ENCODE assay signal across 10 cellular contexts in genomic region chr14:103121846-103122577, GRCh38. TPM values are rescaled to one million over a fixed set of nuclear protein-coding genes. Genes with fewer than 3 reads are reported as not detected.
DNase-seq lines count a peak whose midpoint lies in the region; ATAC-seq and TF ChIP-seq lines count a peak whose summit lies in the region.
"Had no signal": no experiment of that assay in that cellular context is flagged by ENCODE, and none has a peak within 500 bp of the region (broad histone marks: within the 10 kb centered on the region; RNA-seq: fewer than 3 reads in every experiment).

No MANE protein-coding gene starts in this region.

- H3K27ac ChIP-seq in spleen: peak overlapping the region; percentile 72 to 99 (median 94)
- H3K27ac ChIP-seq: KMS-11 had no signal

- H3K4me3 ChIP-seq in iPS-15b (ENCODE audit: low read depth, low read length) (peak overlapping the region; percentile 46), spleen (peak overlapping the region in 7 of 8 donors; percentile 56 to 77 (median 65))

- CTCF ChIA-PET in activated B cell treated with CpG ODN at 0.5 μM for 24 hours (lab: Charles Lee): no interaction called here

- H3K9me3 ChIP-seq in iPS-15b (ENCODE audit: control insufficient read depth, insufficient read depth, low read length) (no peaks in the 10 kb centered on the region), spleen (no peaks in the 10 kb centered on the region)

- 1 to 5% (median 3%) methylated on average over 17 to 23 of the region's 23 CpGs for WGBS in spleen, 5 donors

- no peaks in the 10 kb centered on the region for H3K36me3 Mint-ChIP-seq in activated B cell treated with CpG ODN at 0.5 μM for 24 hours (ENCODE audit: low read depth)
- H3K36me3 Mint-ChIP-seq in activated T-helper 1 cell treated with anti-CD3 and anti-CD28 coated beads, Interleukin-12 subunit alpha, Interleukin-12 subunit beta, Interleukin-2, Interleukin-4 antibody, amounts not matched to agents 30 ng/mL and 10 ng/mL and 1 ng/mL, durations not matched to agents 14 hours and 24 hours and 36 hours (ENCODE audit: low read depth): no peaks in the 10 kb centered on the region

- H3K27me3 Mint-ChIP-seq in activated B cell treated with CpG ODN at 0.5 μM for 24 hours: peaks cover 24% of the 10 kb centered on the region
- peaks cover 30% of the 10 kb centered on the region for H3K27me3 Mint-ChIP-seq in activated T-helper 1 cell treated with anti-CD3 and anti-CD28 coated beads, Interleukin-12 subunit alpha, Interleukin-12 subunit beta, Interleukin-2, Interleukin-4 antibody, amounts not matched to agents 30 ng/mL and 10 ng/mL and 1 ng/mL, durations not matched to agents 14 hours and 24 hours and 36 hours (ENCODE audit: insufficient read depth)

- peak overlapping the region; percentile 2 for H3K4me3 Mint-ChIP-seq in activated B cell treated with CpG ODN at 0.5 μM for 24 hours
- H3K4me3 Mint-ChIP-seq in activated T-helper 1 cell treated with anti-CD3 and anti-CD28 coated beads, Interleukin-12 subunit alpha, Interleukin-12 subunit beta, Interleukin-2, Interleukin-4 antibody, amounts not matched to agents 30 ng/mL and 10 ng/mL and 1 ng/mL, durations not matched to agents 14 hours and 24 hours and 36 hours: no peak overlapping the region

- no peak overlapping the region for H3K27ac Mint-ChIP-seq in activated B cell treated with CpG ODN at 0.5 μM for 24 hours
- H3K27ac Mint-ChIP-seq in activated T-helper 1 cell treated with anti-CD3 and anti-CD28 coated beads, Interleukin-12 subunit alpha, Interleukin-12 subunit beta, Interleukin-2, Interleukin-4 antibody, amounts not matched to agents 30 ng/mL and 10 ng/mL and 1 ng/mL, durations not matched to agents 14 hours and 24 hours and 36 hours: no peak overlapping the region

- peaks cover 3% of the 10 kb centered on the region for H3K4me1 ChIP-seq in iPS-15b (ENCODE audit: control insufficient read depth, insufficient read depth, low read length)
- peaks cover 39 to 98% (median 82%) of the 10 kb centered on the region in 6 donors for H3K4me1 ChIP-seq in spleen

- no peak for TF ChIP-seq POLR2A in spleen (IDR thresholded peaks at IDR 0.05)

- no peaks in the 10 kb centered on the region for H3K9me3 Mint-ChIP-seq in activated B cell treated with CpG ODN at 0.5 μM for 24 hours
- no peaks in the 10 kb centered on the region for H3K9me3 Mint-ChIP-seq in activated T-helper 1 cell treated with anti-CD3 and anti-CD28 coated beads, Interleukin-12 subunit alpha, Interleukin-12 subunit beta, Interleukin-2, Interleukin-4 antibody, amounts not matched to agents 30 ng/mL and 10 ng/mL and 1 ng/mL, durations not matched to agents 14 hours and 24 hours and 36 hours

- TF ChIP-seq CTCF in GM10266 (IDR thresholded peaks at IDR 0.05; ENCODE audit: control insufficient read depth, insufficient read depth, low read depth, missing control alignments) (no peak), activated B cell treated with CpG ODN at 0.5 μM for 24 hours (IDR thresholded peaks at IDR 0.05) (no peak), spleen (IDR thresholded peaks at IDR 0.05 in 8 of 11, conservative IDR thresholded peaks at IDR 0.05 in 3 of 11) (no peak)

- DNase-seq in GM10266 (ENCODE audit: extremely low spot score): peak; percentile 69
- DNase-seq in NCI-H2107 (lab: John Stamatoyannopoulos, UW): peak; percentile 98
- no peak for DNase-seq in activated B cell treated with CpG ODN at 0.5 μM for 24 hours
- peak; percentile 93 for DNase-seq in spleen
- no peak for DNase-seq in activated T-helper 1 cell treated with anti-CD3 and anti-CD28 coated beads, Interleukin-12 subunit alpha, Interleukin-12 subunit beta, Interleukin-2, Interleukin-4 antibody, amounts not matched to agents 30 ng/mL and 10 ng/mL and 1 ng/mL, durations not matched to agents 14 hours and 24 hours and 36 hours (ENCODE audit: low spot score)
- DNase-seq in LoVo (ENCODE audit: low spot score): no peak
- DNase-seq in activated naive CD4-positive, alpha-beta T cell treated with anti-CD3 and anti-CD28 coated beads, Interleukin-2, amount 50 U/mL, for 16 hours: no peak

- H3K9ac ChIP-seq in iPS-15b (ENCODE audit: low read depth, low read length): no peak overlapping the region

- POLR2A ChIA-PET in activated B cell treated with CpG ODN at 0.5 μM for 24 hours (lab: Charles Lee): no interaction called here

- peak; percentile 32 for ATAC-seq in activated B cell treated with CpG ODN at 0.5 μM for 24 hours (ENCODE audit: low read depth)

- H3K36me3 ChIP-seq in iPS-15b (ENCODE audit: control insufficient read depth, insufficient read depth, low read length) (no peaks in the 10 kb centered on the region), spleen (peaks cover 0 to 15% (median 0%) of the 10 kb centered on the region in 6 donors)

- peaks cover 14% of the 10 kb centered on the region for H3K4me1 Mint-ChIP-seq in activated B cell treated with CpG ODN at 0.5 μM for 24 hours
- no peaks in the 10 kb centered on the region for H3K4me1 Mint-ChIP-seq in activated T-helper 1 cell treated with anti-CD3 and anti-CD28 coated beads, Interleukin-12 subunit alpha, Interleukin-12 subunit beta, Interleukin-2, Interleukin-4 antibody, amounts not matched to agents 30 ng/mL and 10 ng/mL and 1 ng/mL, durations not matched to agents 14 hours and 24 hours and 36 hours (ENCODE audit: low read depth)

- peaks cover 18% of the 10 kb centered on the region for H3K27me3 ChIP-seq in iPS-15b (ENCODE audit: control insufficient read depth, insufficient read depth, low read length)
- H3K27me3 ChIP-seq in spleen (replicated peaks in 1 of 7): peaks cover 0 to 40% (median 18%) of the 10 kb centered on the region in 7 donors

- intact Hi-C loops in activated B cell treated with CpG ODN at 0.5 μM for 24 hours (cut with micrococcal nuclease): loop anchor here (2.0 kb wide), 1 partner anchor 17 kb away; no protein-coding TSS in a partner anchor
- intact Hi-C loops in spleen (cut with DNase I; ENCODE audit: low total_unique reads): no loop called here
- intact Hi-C loops in activated T-helper 1 cell treated with anti-CD3 and anti-CD28 coated beads, Interleukin-12 subunit alpha, Interleukin-12 subunit beta, Interleukin-2, Interleukin-4 antibody, amounts not matched to agents 30 ng/mL and 10 ng/mL and 1 ng/mL, durations not matched to agents 14 hours and 24 hours and 36 hours (cut with micrococcal nuclease): no loop called here

RNA-seq across cellular contexts. Expression of gene TNFAIP2, which starts 1.2 kb away (rescaled TPM):
- 4.1 and 5.2 TPM in 2 replicates for total RNA-seq in activated B cell treated with CpG ODN at 0.5 μM for 24 hours
- 100 to 1,000 TPM; 147 to 297 (median 261) TPM for total RNA-seq in spleen
- 100 to 1,000 TPM in 2 of 3 donors, 10 to 100 TPM in 1; 90.2 to 410 (median 391) TPM for polyA plus RNA-seq in spleen
- 2.3 and 2.4 TPM in 2 replicates for total RNA-seq in activated T-helper 1 cell treated with anti-CD3 and anti-CD28 coated beads, Interleukin-12 subunit alpha, Interleukin-12 subunit beta, Interleukin-2, Interleukin-4 antibody, amounts not matched to agents 30 ng/mL and 10 ng/mL and 1 ng/mL, durations not matched to agents 14 hours and 24 hours and 36 hours

RNA-seq across cellular contexts. Expression of gene EXOC3L4, which starts 27.5 kb away (rescaled TPM):
- total RNA-seq in activated B cell treated with CpG ODN at 0.5 μM for 24 hours: not detected in 2 replicates
- 10 to 100 TPM in 4 of 7 donors, 1 to 10 TPM in 3; 2.0 to 30.0 (median 10.5) TPM for total RNA-seq in spleen
- 10 to 100 TPM; 18.5 to 39.2 (median 25.4) TPM for polyA plus RNA-seq in spleen
- total RNA-seq in activated T-helper 1 cell treated with anti-CD3 and anti-CD28 coated beads, Interleukin-12 subunit alpha, Interleukin-12 subunit beta, Interleukin-2, Interleukin-4 antibody, amounts not matched to agents 30 ng/mL and 10 ng/mL and 1 ng/mL, durations not matched to agents 14 hours and 24 hours and 36 hours: not detected in 2 replicates
- polyA plus RNA-seq: neural cell had no signal

RNA-seq across cellular contexts. Expression of gene LBHD2, which starts 38.0 kb away (rescaled TPM):
- total RNA-seq in activated B cell treated with CpG ODN at 0.5 μM for 24 hours (not detected in 2 replicates), spleen (not detected)
- polyA plus RNA-seq in spleen: under 1 TPM in 2 of 3 donors, not detected in 1; 0.52 to 0.55 TPM
- not detected in 2 replicates for total RNA-seq in activated T-helper 1 cell treated with anti-CD3 and anti-CD28 coated beads, Interleukin-12 subunit alpha, Interleukin-12 subunit beta, Interleukin-2, Interleukin-4 antibody, amounts not matched to agents 30 ng/mL and 10 ng/mL and 1 ng/mL, durations not matched to agents 14 hours and 24 hours and 36 hours
- polyA plus RNA-seq: neural cell had no signal

Comparison
In these comparisons a context has a peak if more than half of its experiments do, and no peak if none do; other contexts are left out.
1. DNase-seq: peak in GM10266 (single experiment), NCI-H2107 (single experiment) and spleen (single experiment); none in activated B cell treated with CpG ODN at 0.5 μM for 24 hours (single experiment), activated T-helper 1 cell treated with anti-CD3 and anti-CD28 coated beads, Interleukin-12 subunit alpha, Interleukin-12 subunit beta, Interleukin-2, Interleukin-4 antibody, amounts not matched to agents 30 ng/mL and 10 ng/mL and 1 ng/mL, durations not matched to agents 14 hours and 24 hours and 36 hours (single experiment), LoVo (single experiment) and activated naive CD4-positive, alpha-beta T cell treated with anti-CD3 and anti-CD28 coated beads, Interleukin-2, amount 50 U/mL, for 16 hours (single experiment).
2. RNA of gene TNFAIP2, which starts 1.2 kb away (total RNA-seq): 147 to 297 TPM in spleen; 4.1 to 5.2 TPM in activated B cell treated with CpG ODN at 0.5 μM for 24 hours and 2.3 to 2.4 TPM in activated T-helper 1 cell treated with anti-CD3 and anti-CD28 coated beads, Interleukin-12 subunit alpha, Interleukin-12 subunit beta, Interleukin-2, Interleukin-4 antibody, amounts not matched to agents 30 ng/mL and 10 ng/mL and 1 ng/mL, durations not matched to agents 14 hours and 24 hours and 36 hours; every median in the first group is over 10 times any median in the second.